In genomic region chr17:44775838-44776621, GRCh38 we compare ENCODE assay signal across 1 cellular context.
TF ChIP-seq lines count a peak whose summit lies in the region.

No MANE protein-coding gene starts in this region.

TF ChIP-seq in HepG2, 621 proteins besides CTCF, POLR2A, EP300 and RAD21 (continued from another document and continues in another):
- TF ChIP-seq ZNF263 (CRISPR knock-in tag; IDR thresholded peaks at IDR 0.05) = no peak
- TF ChIP-seq DR1 (CRISPR knock-in tag; IDR thresholded peaks at IDR 0.05) = no peak
- no peak for TF ChIP-seq HOXA3 (CRISPR knock-in tag; IDR thresholded peaks at IDR 0.05)
- no peak for TF ChIP-seq GFI1 (CRISPR knock-in tag; IDR thresholded peaks at IDR 0.05; ENCODE audit: borderline replicate concordance)
- TF ChIP-seq RARG (CRISPR knock-in tag; IDR thresholded peaks at IDR 0.05; ENCODE audit: low read depth) = no peak
- no peak for TF ChIP-seq RFX1 (IDR thresholded peaks at IDR 0.05)
- TF ChIP-seq, protein P1, sequence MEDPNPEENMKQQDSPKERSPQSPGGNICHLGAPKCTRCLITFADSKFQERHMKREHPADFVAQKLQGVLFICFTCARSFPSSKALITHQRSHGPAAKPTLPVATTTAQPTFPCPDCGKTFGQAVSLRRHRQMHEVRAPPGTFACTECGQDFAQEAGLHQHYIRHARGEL (CRISPR knock-in tag; IDR thresholded peaks at IDR 0.05) = 0 out of 2 replicates have a peak, but pooled peaks have one; percentile 65
- no peak for TF ChIP-seq ZNF17 (CRISPR knock-in tag; IDR thresholded peaks at IDR 0.05)
- TF ChIP-seq ZNF441 (CRISPR knock-in tag; IDR thresholded peaks at IDR 0.05; ENCODE audit: borderline replicate concordance) = no peak
- TF ChIP-seq, protein P2, sequence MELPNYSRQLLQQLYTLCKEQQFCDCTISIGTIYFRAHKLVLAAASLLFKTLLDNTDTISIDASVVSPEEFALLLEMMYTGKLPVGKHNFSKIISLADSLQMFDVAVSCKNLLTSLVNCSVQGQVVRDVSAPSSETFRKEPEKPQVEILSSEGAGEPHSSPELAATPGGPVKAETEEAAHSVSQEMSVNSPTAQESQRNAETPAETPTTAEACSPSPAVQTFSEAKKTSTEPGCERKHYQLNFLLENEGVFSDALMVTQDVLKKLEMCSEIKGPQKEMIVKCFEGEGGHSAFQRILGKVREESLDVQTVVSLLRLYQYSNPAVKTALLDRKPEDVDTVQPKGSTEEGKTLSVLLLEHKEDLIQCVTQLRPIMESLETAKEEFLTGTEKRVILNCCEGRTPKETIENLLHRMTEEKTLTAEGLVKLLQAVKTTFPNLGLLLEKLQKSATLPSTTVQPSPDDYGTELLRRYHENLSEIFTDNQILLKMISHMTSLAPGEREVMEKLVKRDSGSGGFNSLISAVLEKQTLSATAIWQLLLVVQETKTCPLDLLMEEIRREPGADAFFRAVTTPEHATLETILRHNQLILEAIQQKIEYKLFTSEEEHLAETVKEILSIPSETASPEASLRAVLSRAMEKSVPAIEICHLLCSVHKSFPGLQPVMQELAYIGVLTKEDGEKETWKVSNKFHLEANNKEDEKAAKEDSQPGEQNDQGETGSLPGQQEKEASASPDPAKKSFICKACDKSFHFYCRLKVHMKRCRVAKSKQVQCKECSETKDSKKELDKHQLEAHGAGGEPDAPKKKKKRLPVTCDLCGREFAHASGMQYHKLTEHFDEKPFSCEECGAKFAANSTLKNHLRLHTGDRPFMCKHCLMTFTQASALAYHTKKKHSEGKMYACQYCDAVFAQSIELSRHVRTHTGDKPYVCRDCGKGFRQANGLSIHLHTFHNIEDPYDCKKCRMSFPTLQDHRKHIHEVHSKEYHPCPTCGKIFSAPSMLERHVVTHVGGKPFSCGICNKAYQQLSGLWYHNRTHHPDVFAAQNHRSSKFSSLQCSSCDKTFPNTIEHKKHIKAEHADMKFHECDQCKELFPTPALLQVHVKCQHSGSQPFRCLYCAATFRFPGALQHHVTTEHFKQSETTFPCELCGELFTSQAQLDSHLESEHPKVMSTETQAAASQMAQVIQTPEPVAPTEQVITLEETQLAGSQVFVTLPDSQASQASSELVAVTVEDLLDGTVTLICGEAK (IDR thresholded peaks at IDR 0.05) = no peak
- TF ChIP-seq, protein P2 (CRISPR knock-in tag; IDR thresholded peaks at IDR 0.05) = no peak
- no peak for TF ChIP-seq PAF1 (CRISPR knock-in tag; IDR thresholded peaks at IDR 0.05)
- peak; percentile 64; the same call in 1 of the 2 replicates for TF ChIP-seq ZMYM3 (CRISPR knock-in tag; IDR thresholded peaks at IDR 0.05)
- no peak for TF ChIP-seq FOXP4 (CRISPR knock-in tag; IDR thresholded peaks at IDR 0.05)
- 0 out of 2 replicates have a peak, but pooled peaks have one; percentile 52 for TF ChIP-seq ZNF746 (CRISPR knock-in tag; IDR thresholded peaks at IDR 0.05)
- no peak for TF ChIP-seq ZNF549 (CRISPR knock-in tag; IDR thresholded peaks at IDR 0.05)
- no peak for TF ChIP-seq ZNF644 (CRISPR knock-in tag; IDR thresholded peaks at IDR 0.05; ENCODE audit: low read depth)
- TF ChIP-seq ZMYM4 (CRISPR knock-in tag; IDR thresholded peaks at IDR 0.05) = no peak
- TF ChIP-seq ZNF563 (CRISPR knock-in tag; IDR thresholded peaks at IDR 0.05) = 0 out of 2 replicates have a peak, but pooled peaks have one; percentile 36
- 0 out of 2 replicates have a peak, but pooled peaks have one; percentile 1 for TF ChIP-seq TAF1 (CRISPR knock-in tag; IDR thresholded peaks at IDR 0.05)
- TF ChIP-seq ZFYVE20 (CRISPR knock-in tag; IDR thresholded peaks at IDR 0.05; ENCODE audit: borderline replicate concordance, low read depth) = 0 out of 2 replicates have a peak, but pooled peaks have one; percentile 37
- no peak for TF ChIP-seq ZNF790 (CRISPR knock-in tag; IDR thresholded peaks at IDR 0.05; ENCODE audit: borderline replicate concordance)
- TF ChIP-seq ZNF24 (IDR thresholded peaks at IDR 0.05) = no peak
- 0 out of 2 replicates have a peak, but pooled peaks have one; percentile 9 for TF ChIP-seq BCL6 (CRISPR knock-in tag; IDR thresholded peaks at IDR 0.05)
- peak; percentile 66 for TF ChIP-seq ZNF629 (CRISPR knock-in tag; conservative IDR thresholded peaks at IDR 0.05)
- no peak for TF ChIP-seq ZNF883 (CRISPR knock-in tag; IDR thresholded peaks at IDR 0.05; ENCODE audit: not compliant biosample characterization)
- TF ChIP-seq NCOA1 (CRISPR knock-in tag; IDR thresholded peaks at IDR 0.05) = no peak
- TF ChIP-seq, protein P3, sequence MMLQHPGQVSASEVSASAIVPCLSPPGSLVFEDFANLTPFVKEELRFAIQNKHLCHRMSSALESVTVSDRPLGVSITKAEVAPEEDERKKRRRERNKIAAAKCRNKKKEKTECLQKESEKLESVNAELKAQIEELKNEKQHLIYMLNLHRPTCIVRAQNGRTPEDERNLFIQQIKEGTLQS (CRISPR knock-in tag; IDR thresholded peaks at IDR 0.05) = no peak
- 0 out of 2 replicates have a peak, but pooled peaks have one; percentile 14 for TF ChIP-seq SNAPC4 (CRISPR knock-in tag; IDR thresholded peaks at IDR 0.05)
- no peak for TF ChIP-seq HNF4G (IDR thresholded peaks at IDR 0.05; ENCODE audit: borderline replicate concordance, low read depth, low read length)
- TF ChIP-seq HNF4G (CRISPR knock-in tag; IDR thresholded peaks at IDR 0.05; ENCODE audit: borderline replicate concordance, low read depth) = no peak
- TF ChIP-seq, protein P4, sequence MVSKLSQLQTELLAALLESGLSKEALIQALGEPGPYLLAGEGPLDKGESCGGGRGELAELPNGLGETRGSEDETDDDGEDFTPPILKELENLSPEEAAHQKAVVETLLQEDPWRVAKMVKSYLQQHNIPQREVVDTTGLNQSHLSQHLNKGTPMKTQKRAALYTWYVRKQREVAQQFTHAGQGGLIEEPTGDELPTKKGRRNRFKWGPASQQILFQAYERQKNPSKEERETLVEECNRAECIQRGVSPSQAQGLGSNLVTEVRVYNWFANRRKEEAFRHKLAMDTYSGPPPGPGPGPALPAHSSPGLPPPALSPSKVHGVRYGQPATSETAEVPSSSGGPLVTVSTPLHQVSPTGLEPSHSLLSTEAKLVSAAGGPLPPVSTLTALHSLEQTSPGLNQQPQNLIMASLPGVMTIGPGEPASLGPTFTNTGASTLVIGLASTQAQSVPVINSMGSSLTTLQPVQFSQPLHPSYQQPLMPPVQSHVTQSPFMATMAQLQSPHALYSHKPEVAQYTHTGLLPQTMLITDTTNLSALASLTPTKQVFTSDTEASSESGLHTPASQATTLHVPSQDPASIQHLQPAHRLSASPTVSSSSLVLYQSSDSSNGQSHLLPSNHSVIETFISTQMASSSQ (IDR thresholded peaks at IDR 0.05; ENCODE audit: low read depth) = peak; percentile 33; the same call in 1 of the 2 replicates
- TF ChIP-seq, protein P4 (CRISPR knock-in tag; IDR thresholded peaks at IDR 0.05; ENCODE audit: borderline replicate concordance) = no peak
- peak; percentile 28; the same call in 1 of the 2 replicates for TF ChIP-seq ZFY (CRISPR knock-in tag; IDR thresholded peaks at IDR 0.05)
- TF ChIP-seq ZNF331 (CRISPR knock-in tag; IDR thresholded peaks at IDR 0.05) = no peak
- no peak for TF ChIP-seq GATAD1 (CRISPR knock-in tag; IDR thresholded peaks at IDR 0.05)
- no peak for TF ChIP-seq ZBTB8A (CRISPR knock-in tag; IDR thresholded peaks at IDR 0.05; ENCODE audit: borderline replicate concordance, low read depth)
- no peak for TF ChIP-seq ZNF614 (CRISPR knock-in tag; IDR thresholded peaks at IDR 0.05; ENCODE audit: borderline replicate concordance)
- TF ChIP-seq RELA (CRISPR knock-in tag; IDR thresholded peaks at IDR 0.05) = no peak
- no peak for TF ChIP-seq TSC22D2 (CRISPR knock-in tag; IDR thresholded peaks at IDR 0.05; ENCODE audit: borderline replicate concordance)
- TF ChIP-seq SP5 (CRISPR knock-in tag; IDR thresholded peaks at IDR 0.05; ENCODE audit: borderline replicate concordance, low read depth) = peak; percentile 54
- peak; percentile 88 for TF ChIP-seq HNRNPLL (IDR thresholded peaks at IDR 0.05; ENCODE audit: low read depth, low read length, poor library complexity, severe bottlenecking)
- TF ChIP-seq FOXO1 (CRISPR knock-in tag; IDR thresholded peaks at IDR 0.05) = peak; percentile 19; the same call in 1 of the 2 replicates
- TF ChIP-seq AKAP8 (CRISPR knock-in tag; IDR thresholded peaks at IDR 0.05) = no peak; the same call in 1 of the 2 replicates
- peak; percentile 46 for TF ChIP-seq MED8 (CRISPR knock-in tag; IDR thresholded peaks at IDR 0.05; ENCODE audit: insufficient replicate concordance)
- no peak for TF ChIP-seq NFATC3 (CRISPR knock-in tag; IDR thresholded peaks at IDR 0.05)
